8 cellular contexts compared by ENCODE assay signal in genomic region chr5:180860273-180860886, GRCh38. TPM values are rescaled to one million over a fixed set of nuclear protein-coding genes. Genes with fewer than 3 reads are reported as not detected.
DNase-seq lines count a peak whose midpoint lies in the region; ATAC-seq and TF ChIP-seq lines count a peak whose summit lies in the region.

No MANE protein-coding gene starts in this region.

- H3K36me3 ChIP-seq in OCI-LY7 (ENCODE audit: insufficient read depth, low read length) = peaks cover 40% of the 10 kb centered on the region
- H3K36me3 ChIP-seq in iPS DF 6.9 (ENCODE audit: control insufficient read depth, insufficient read depth, low read length) = peaks cover 6% of the 10 kb centered on the region; the same call in 1 of the 2 replicates

- H3K4me3 Mint-ChIP-seq in activated naive CD8-positive, alpha-beta T cell treated with anti-CD3 and anti-CD28 coated beads, Interleukin-2, amount 10 ng/mL, durations not matched to agents 7 days and 5 days = peak overlapping the region; percentile 95

- H3K27me3 ChIP-seq in iPS DF 6.9 (ENCODE audit: control insufficient read depth, insufficient read depth, low read length) = no peaks in the 10 kb centered on the region

- no TSS peak for BruUV-seq in OCI-LY7 (replicated peaks; lab: Mats Ljungman, UMichigan)

- peak; percentile 66 for TF ChIP-seq CTCF in OCI-LY7 (conservative IDR thresholded peaks at IDR 0.05; ENCODE audit: low read length)

- POLR2A ChIA-PET in OCI-LY7 (lab: Charles Lee) = interaction anchor here (0.6 to 4.0 kb wide), 11 partner anchors 10 to 1244 kb away, joined by 3 to 24 read pairs (median 4); no protein-coding TSS in a partner anchor
- POLR2A ChIA-PET in activated naive CD8-positive, alpha-beta T cell treated with anti-CD3 and anti-CD28 coated beads, Interleukin-2, amount 10 ng/mL, durations not matched to agents 7 days and 5 days (lab: Charles Lee) = interaction anchor here (0.6 to 4.5 kb wide), 15 partner anchors 10 to 1128 kb away, joined by 3 to 62 read pairs (median 5); partner anchors contain the start of gene MGAT1

- CTCF ChIA-PET in OCI-LY7 (lab: Charles Lee; ENCODE audit: unreplicated experiment) = no interaction called here

- H2AFZ ChIP-seq in OCI-LY7 (ENCODE audit: low read length) = peak overlapping the region; percentile 73; the same call in 1 of the 2 replicates

- intact Hi-C loops in OCI-LY7 (cut with micrococcal nuclease; ENCODE audit: unreplicated experiment) = loop anchor here (1.0 to 2.0 kb wide), 7 partner anchors 29 to 312 kb away; partner anchors contain the start of gene MGAT1

- DNase-seq in DMS79 treated with DMSO at 0.1 percent for 48 hours (lab: John Stamatoyannopoulos, UW) = peak; percentile 36
- peak; percentile 90 for DNase-seq in OCI-LY7 (ENCODE audit: low spot score)
- peak; percentile 61 for DNase-seq in activated naive CD8-positive, alpha-beta T cell treated with anti-CD3 and anti-CD28 coated beads, Interleukin-2, amount 10 ng/mL, durations not matched to agents 7 days and 5 days
- DNase-seq in iPS DF 6.9 (ENCODE audit: low read depth, low spot score) = peak; percentile 31
- no peak for DNase-seq in retina

- peaks cover 24% of the 10 kb centered on the region for H3K36me3 Mint-ChIP-seq in activated naive CD8-positive, alpha-beta T cell treated with anti-CD3 and anti-CD28 coated beads, Interleukin-2, amount 10 ng/mL, durations not matched to agents 7 days and 5 days

- WGBS in iPS DF 6.9 (ENCODE audit: insufficient coverage, insufficient read length) = no CpG with 5 or more reads among the region's 18 CpGs

- peaks cover 15% of the 10 kb centered on the region for H3K4me1 Mint-ChIP-seq in activated naive CD8-positive, alpha-beta T cell treated with anti-CD3 and anti-CD28 coated beads, Interleukin-2, amount 10 ng/mL, durations not matched to agents 7 days and 5 days

- H3K9me2 ChIP-seq in OCI-LY7 (ENCODE audit: insufficient read depth, low read length) = no peaks in the 10 kb centered on the region

- H3K9me3 ChIP-seq in OCI-LY7 (ENCODE audit: low read length) (no peaks in the 10 kb centered on the region), iPS DF 6.9 (ENCODE audit: control insufficient read depth, insufficient read depth, low read length) (no peaks in the 10 kb centered on the region)

- H3K27ac Mint-ChIP-seq in activated naive CD8-positive, alpha-beta T cell treated with anti-CD3 and anti-CD28 coated beads, Interleukin-2, amount 10 ng/mL, durations not matched to agents 7 days and 5 days = peak overlapping the region; percentile 95

- peaks cover 18% of the 10 kb centered on the region for H3K4me1 ChIP-seq in OCI-LY7 (ENCODE audit: insufficient read depth, low read length, poor library complexity, severe bottlenecking)
- H3K4me1 ChIP-seq in iPS DF 6.9 (ENCODE audit: control insufficient read depth, insufficient read depth, low read length) = no peaks in the 10 kb centered on the region

- H3K4me2 ChIP-seq in OCI-LY7 (ENCODE audit: low read length) = peak overlapping the region; percentile 74

- H3K9me3 Mint-ChIP-seq in activated naive CD8-positive, alpha-beta T cell treated with anti-CD3 and anti-CD28 coated beads, Interleukin-2, amount 10 ng/mL, durations not matched to agents 7 days and 5 days = no peaks in the 10 kb centered on the region

- peak overlapping the region; percentile 95 for H3K27ac ChIP-seq in OCI-LY7 (ENCODE audit: low read depth, low read length, poor library complexity, severe bottlenecking)
- H3K27ac ChIP-seq in iPS DF 6.9 (ENCODE audit: low read length) = no peak overlapping the region
- H3K27ac ChIP-seq in skin epidermis = peak overlapping the region; percentile 65 to 96 (median 88)

- ATAC-seq in GM19452 (IDR thresholded peaks at IDR 0.05; ENCODE audit: unreplicated experiment) = peak; percentile 36
- peak; percentile 24 for ATAC-seq in HG03469 (IDR thresholded peaks at IDR 0.05; ENCODE audit: unreplicated experiment)
- ATAC-seq in activated naive CD8-positive, alpha-beta T cell treated with anti-CD3 and anti-CD28 coated beads, Interleukin-2, amount 10 ng/mL, durations not matched to agents 7 days and 5 days (ENCODE audit: low read depth) = peak; percentile 71

- peaks cover 43% of the 10 kb centered on the region for H3K79me2 ChIP-seq in OCI-LY7 (ENCODE audit: insufficient read depth, low read depth, low read length)

- peaks cover 2% of the 10 kb centered on the region for H3K27me3 Mint-ChIP-seq in activated naive CD8-positive, alpha-beta T cell treated with anti-CD3 and anti-CD28 coated beads, Interleukin-2, amount 10 ng/mL, durations not matched to agents 7 days and 5 days

- peaks cover 5% of the 10 kb centered on the region; the same call in 1 of the 2 replicates for H4K20me1 ChIP-seq in OCI-LY7 (ENCODE audit: insufficient read depth, low read length)

- H3K4me3 ChIP-seq in OCI-LY7 (ENCODE audit: low read depth, low read length, poor library complexity, severe bottlenecking) (peak overlapping the region; percentile 96), iPS DF 6.9 (ENCODE audit: low read length) (peak overlapping the region; percentile 91), skin epidermis (peak overlapping the region; percentile 49 to 92 (median 63))

RNA-seq across cellular contexts. Expression of gene ZFP62, which starts 0.7 kb away (rescaled TPM):
- 58.4 and 59.0 TPM in 2 replicates for total RNA-seq in OCI-LY7 (2014; rRNA removed; shearing (Covaris generic))
- 69.2 and 79.1 TPM in 2 replicates for total RNA-seq in OCI-LY7 (2022)
- 10 to 100 TPM; 42.3 to 42.7 TPM for total RNA-seq in activated naive CD8-positive, alpha-beta T cell treated with anti-CD3 and anti-CD28 coated beads, Interleukin-2, amount 10 ng/mL, durations not matched to agents 7 days and 5 days

RNA-seq across cellular contexts. Expression of gene BTNL8, which starts 38.6 kb away (rescaled TPM):
- total RNA-seq in OCI-LY7 (2014; rRNA removed; shearing (Covaris generic)) = not detected in 2 replicates
- not detected in 2 replicates for total RNA-seq in OCI-LY7 (2022)
- total RNA-seq in activated naive CD8-positive, alpha-beta T cell treated with anti-CD3 and anti-CD28 coated beads, Interleukin-2, amount 10 ng/mL, durations not matched to agents 7 days and 5 days = not detected

RNA-seq across cellular contexts. Expression of gene MGAT1, which starts 57.8 kb away (rescaled TPM):
- 65.2 and 75.4 TPM in 2 replicates for total RNA-seq in OCI-LY7 (2014; rRNA removed; shearing (Covaris generic))
- 95.2 and 103 TPM in 2 replicates for total RNA-seq in OCI-LY7 (2022)
- 100 to 1,000 TPM; 177 to 186 TPM for total RNA-seq in activated naive CD8-positive, alpha-beta T cell treated with anti-CD3 and anti-CD28 coated beads, Interleukin-2, amount 10 ng/mL, durations not matched to agents 7 days and 5 days
